In the genomic region with DNA sequence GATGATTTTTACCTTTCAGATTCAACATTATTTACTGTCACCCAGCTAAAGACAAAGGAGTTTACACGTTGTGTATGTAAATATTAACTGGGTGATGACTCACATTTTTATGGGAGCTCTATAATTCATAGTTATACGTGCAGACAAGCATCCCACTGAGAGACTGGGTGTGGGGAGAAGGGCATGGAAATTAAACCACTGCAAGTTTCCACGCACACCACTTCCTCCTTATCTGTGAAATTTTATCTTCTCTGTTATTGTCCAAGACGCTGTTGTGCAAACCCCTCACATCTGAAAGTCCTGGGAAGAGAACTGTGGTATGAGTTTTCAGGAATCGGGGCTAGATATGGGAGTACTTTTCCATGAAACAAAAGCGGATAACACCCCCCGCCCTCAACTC, we compare ENCODE assay signal across 14 cellular contexts. TPM values are rescaled to one million over a fixed set of nuclear protein-coding genes. Genes with fewer than 3 reads are reported as not detected.
DNase-seq lines count a peak whose midpoint lies in the region; FAIRE-seq and TF ChIP-seq lines count a peak whose summit lies in the region.
"Had no signal": no experiment of that assay in that cellular context is flagged by ENCODE, and none has a peak within 500 bp of the region (broad histone marks: within the 10 kb centered on the region; RNA-seq: fewer than 3 reads in every experiment).

No MANE protein-coding gene starts in this region.

- H3K4me3 Mint-ChIP-seq in nephron, result peak overlapping the region in 1 of 3 experiments; percentile 8
- H3K4me3 Mint-ChIP-seq: CD4-positive, alpha-beta T cell had no signal

- H3K36me3 ChIP-seq in bronchial epithelial cell (ENCODE audit: control insufficient read depth, insufficient read depth, low read length), result no peaks in the 10 kb centered on the region
- H3K36me3 ChIP-seq: heart right ventricle, pancreas had no signal

- H3K36me3 Mint-ChIP-seq in nephron (ENCODE audit: low read depth), result no peaks in the 10 kb centered on the region

- no peak overlapping the region for H3K4me3 ChIP-seq in LNCaP clone FGC (ENCODE audit: low read depth, low read length)
- no peak overlapping the region for H3K4me3 ChIP-seq in bronchial epithelial cell (ENCODE audit: low read depth, low read length)
- H3K4me3 ChIP-seq: heart right ventricle, pancreas had no signal

- H3K4me1 Mint-ChIP-seq in nephron, result peaks cover 34% of the 10 kb centered on the region

- DNase-seq in DMS153 treated with DMSO at 0.1 percent for 48 hours (lab: John Stamatoyannopoulos, UW; ENCODE audit: unreplicated experiment) (peak; percentile 39), LNCaP clone FGC (ENCODE audit: low read depth) (peak; percentile 86), bronchial epithelial cell (ENCODE audit: low read depth) (peak; percentile 61), iPS-NIHi7 (ENCODE audit: extremely low spot score) (no peak), ureter (ENCODE audit: low spot score) (no peak), T1000 (lab: John Stamatoyannopoulos, UW) (no peak)
- DNase-seq: CD4-positive, alpha-beta T cell; GDM1; heart right ventricle; kidney; NCI-H187; NCI-H524 treated with DMSO at 0.1 percent for 48 hours; pancreas had no signal

- H3K27me3 Mint-ChIP-seq in nephron (ENCODE audit: low read depth), result peaks cover 9% of the 10 kb centered on the region

- no peaks in the 10 kb centered on the region for H3K27me3 ChIP-seq in bronchial epithelial cell (ENCODE audit: control insufficient read depth, insufficient read depth, low read length)
- H3K27me3 ChIP-seq: heart right ventricle, pancreas had no signal

- peak overlapping the region; percentile 71 to 81 (median 77) for H3K27ac Mint-ChIP-seq in nephron
- H3K27ac Mint-ChIP-seq: CD4-positive, alpha-beta T cell had no signal

- no peaks in the 10 kb centered on the region for H3K9me3 Mint-ChIP-seq in nephron
- H3K9me3 Mint-ChIP-seq: CD4-positive, alpha-beta T cell had no signal

- TF ChIP-seq CTCF in LNCaP clone FGC (IDR thresholded peaks at IDR 0.05; ENCODE audit: control insufficient read depth, extremely low read depth, insufficient read depth) (no peak), bronchial epithelial cell (IDR thresholded peaks at IDR 0.05; ENCODE audit: insufficient read depth, low read length, severe bottlenecking) (no peak), nephron (IDR thresholded peaks at IDR 0.05; ENCODE audit: unreplicated experiment in 3 of 3) (no peak)

- FAIRE-seq in bronchial epithelial cell (lab: Jason Lieb, UNC), result no peak
- FAIRE-seq: kidney, pancreas had no signal

RNA-seq across cellular contexts. Expression of gene DPT, which starts 23.2 kb away (rescaled TPM):
- total RNA-seq in bronchial epithelial cell (not detected in 2 replicates), ureter (15.9 TPM)
- total RNA-seq: CD4-positive, alpha-beta T cell had no signal

Comparison
In these comparisons a context has a peak if more than half of its experiments do, and no peak if none do; other contexts are left out.
1. DNase-seq: peak in DMS153 treated with DMSO at 0.1 percent for 48 hours (single experiment), LNCaP clone FGC (single experiment) and bronchial epithelial cell (single experiment); none in iPS-NIHi7 (single experiment), ureter (single experiment) and T1000 (single experiment).
2. RNA of gene DPT, which starts 23.2 kb away (total RNA-seq): 15.9 TPM in ureter (single experiment); not detected in bronchial epithelial cell; every median in the first group is over 10 times any median in the second.